In genomic region chrX:109539007-109539406, GRCh38 we compare ENCODE assay signal across 4 cellular contexts. TPM values are rescaled to one million over a fixed set of nuclear protein-coding genes. Genes with fewer than 3 reads are reported as not detected.
"Had no signal": no experiment of that assay in that cellular context is flagged by ENCODE, and none has a peak within 500 bp of the region (broad histone marks: within the 10 kb centered on the region; RNA-seq: fewer than 3 reads in every experiment).

No MANE protein-coding gene starts in this region.

RNA-seq across cellular contexts. Expression of gene GUCY2F, which starts 57.1 kb away (rescaled TPM):
- total RNA-seq: GM23248, H1, H4, HFFc6 had no signal
- polyA plus RNA-seq: GM23248 had no signal
